Comparison of ENCODE assay signal across 16 cellular contexts in genomic region chr3:40753371-40753770, GRCh38.
A peak's percentile ranks its signal among the peaks of the same experiment; 100 is the strongest.
DNase-seq lines count a peak whose midpoint lies in the region; ATAC-seq lines count a peak whose summit lies in the region.
"Had no signal": no experiment of that assay in that cellular context is flagged by ENCODE, and none has a peak within 500 bp of the region (broad histone marks: within the 10 kb centered on the region; RNA-seq: fewer than 3 reads in every experiment).

No MANE protein-coding gene starts in this region.

- no peak for ATAC-seq in HG03565 (IDR thresholded peaks at IDR 0.05; ENCODE audit: unreplicated experiment)
- ATAC-seq in HG03571 (IDR thresholded peaks at IDR 0.05; ENCODE audit: unreplicated experiment): no peak
- ATAC-seq: CD8-positive, alpha-beta T cell; GM23338; HCT116 had no signal

- DNase-seq in DMS 273 (lab: John Stamatoyannopoulos, UW; ENCODE audit: unreplicated experiment) (peak; percentile 49), DMS 273 treated with DMSO at 0.1 percent for 48 hours (lab: John Stamatoyannopoulos, UW) (no peak), NCI-H2171 treated with DMSO at 0.1 percent for 48 hours (lab: John Stamatoyannopoulos, UW) (peak; percentile 7), NCI-H2171 (lab: John Stamatoyannopoulos, UW) (no peak), cerebellar cortex (ENCODE audit: low spot score) (peak; percentile 59)
- DNase-seq: Caco-2; CD4-positive, CD25-positive, alpha-beta regulatory T cell; CD8-positive, alpha-beta T cell; DMS53; EL; GF-D8; H9 had no signal

Comparison
In these comparisons a context has a peak if more than half of its experiments do, and no peak if none do; other contexts are left out.
1. DNase-seq: peak in DMS 273 (single experiment), NCI-H2171 treated with DMSO at 0.1 percent for 48 hours (single experiment) and cerebellar cortex (single experiment); none in DMS 273 treated with DMSO at 0.1 percent for 48 hours (single experiment) and NCI-H2171 (single experiment).